ENCODE assay signal across 8 cellular contexts in the genomic region with DNA sequence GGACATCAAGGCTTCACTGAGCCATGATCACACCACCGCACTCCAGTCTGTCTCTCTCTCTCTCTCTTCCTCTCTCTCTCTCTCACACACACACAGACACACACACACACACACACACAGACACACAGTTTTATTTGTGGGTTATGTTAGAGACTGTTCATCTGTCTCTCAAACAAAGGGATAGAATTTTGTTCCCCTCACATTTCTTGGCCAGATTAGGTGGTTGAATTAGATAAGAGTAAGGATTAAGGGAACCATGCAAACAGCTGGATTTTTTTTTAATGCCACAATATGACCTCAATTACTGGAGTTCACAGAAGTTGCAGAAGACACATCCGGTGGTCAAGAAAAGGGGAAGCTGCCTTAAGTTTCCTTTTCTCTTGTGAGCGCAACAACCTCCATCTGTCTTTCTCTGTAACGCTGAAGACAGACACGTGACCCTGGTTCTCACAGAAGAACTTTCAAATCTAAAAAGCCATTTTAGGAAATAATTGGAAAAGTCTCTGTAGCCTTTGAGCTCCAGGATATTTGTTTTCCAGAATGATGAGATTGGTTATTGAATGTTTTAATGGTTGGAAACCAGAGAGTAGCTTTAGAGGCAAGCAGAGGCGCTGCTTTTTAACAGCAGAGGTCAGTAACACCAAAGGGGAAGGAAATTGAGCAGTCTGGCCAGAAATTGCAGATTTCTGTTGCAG. TPM values are rescaled to one million over a fixed set of nuclear protein-coding genes. Genes with fewer than 3 reads are reported as not detected.
A peak's percentile ranks its signal among the peaks of the same experiment; 100 is the strongest.
DNase-seq lines count a peak whose midpoint lies in the region; ATAC-seq, FAIRE-seq and TF ChIP-seq lines count a peak whose summit lies in the region.

No MANE protein-coding gene starts in this region.

- no peaks in the 10 kb centered on the region for H3K9me3 ChIP-seq in heart left ventricle

- FAIRE-seq in urothelium cell line (lab: Jason Lieb, UNC) = no peak

- WGBS in heart left ventricle, 4 donors = 28 to 43% (median 41%) methylated on average over 6 of the region's 6 CpGs

- DNase-seq in NCI-H524 (lab: John Stamatoyannopoulos, UW) (peak; percentile 15 to 33), NCI-H524 treated with DMSO at 0.1 percent for 48 hours (lab: John Stamatoyannopoulos, UW) (no peak), heart left ventricle (peak in 2 of 5 donors; percentile 15 to 31), skeletal muscle cell (ENCODE audit: low read depth) (peak; percentile 21), urothelium cell line (ENCODE audit: low spot score) (no peak)
- peak; percentile 8 for DNase-seq in T-helper 2 cell treated with Interferon-gamma antibody and Interleukin-4, amounts not matched to agents 5 μg/mL and 100 μg/mL, for 36 hours (ENCODE audit: low spot score)

- peak; percentile 89 for ATAC-seq in GM19468 (IDR thresholded peaks at IDR 0.05; ENCODE audit: extremely low read depth, unreplicated experiment)
- ATAC-seq in HG03460 (IDR thresholded peaks at IDR 0.05; ENCODE audit: unreplicated experiment) = peak; percentile 91
- ATAC-seq in heart left ventricle = peak; percentile 51 to 88 (median 74)

- peak overlapping the region; percentile 60 for H3K27ac Mint-ChIP-seq in T-helper 2 cell treated with Interferon-gamma antibody and Interleukin-4, amounts not matched to agents 5 μg/mL and 100 μg/mL, for 36 hours

- H3K4me3 ChIP-seq in heart left ventricle = peak overlapping the region in 3 of 12 donors; percentile 11 to 28 (median 23)
- H3K4me3 ChIP-seq in skeletal muscle cell (ENCODE audit: low read depth, low read length) = no peak overlapping the region

- no peaks in the 10 kb centered on the region for H3K36me3 ChIP-seq in heart left ventricle

- H3K9me3 Mint-ChIP-seq in T-helper 2 cell treated with Interferon-gamma antibody and Interleukin-4, amounts not matched to agents 5 μg/mL and 100 μg/mL, for 36 hours = no peaks in the 10 kb centered on the region

- H3K4me1 Mint-ChIP-seq in T-helper 2 cell treated with Interferon-gamma antibody and Interleukin-4, amounts not matched to agents 5 μg/mL and 100 μg/mL, for 36 hours (ENCODE audit: low read depth) = peaks cover 14% of the 10 kb centered on the region

- peaks cover 0 to 13% (median 0%) of the 10 kb centered on the region in 12 donors for H3K4me1 ChIP-seq in heart left ventricle

- H3K36me3 Mint-ChIP-seq in T-helper 2 cell treated with Interferon-gamma antibody and Interleukin-4, amounts not matched to agents 5 μg/mL and 100 μg/mL, for 36 hours (ENCODE audit: low read depth) = no peaks in the 10 kb centered on the region

- no peak for TF ChIP-seq POLR2A in heart left ventricle (IDR thresholded peaks at IDR 0.05)

- peak overlapping the region in 3 of 12 donors; percentile 9 to 84 (median 30) for H3K27ac ChIP-seq in heart left ventricle

- peaks cover 7% of the 10 kb centered on the region for H3K27me3 Mint-ChIP-seq in T-helper 2 cell treated with Interferon-gamma antibody and Interleukin-4, amounts not matched to agents 5 μg/mL and 100 μg/mL, for 36 hours (ENCODE audit: low read depth)

- peak; percentile 27 to 65 (median 52) for TF ChIP-seq CTCF in heart left ventricle (IDR thresholded peaks at IDR 0.05)

- intact Hi-C loops in heart left ventricle (cut with DNase I) = loop anchor here (2.0 to 10.0 kb wide), 10 partner anchors 220 to 415 kb away; a partner anchor contains a TSS

- H3K27me3 ChIP-seq in heart left ventricle = no peaks in the 10 kb centered on the region

- H3K4me3 Mint-ChIP-seq in T-helper 2 cell treated with Interferon-gamma antibody and Interleukin-4, amounts not matched to agents 5 μg/mL and 100 μg/mL, for 36 hours = peak overlapping the region; percentile 62

RNA-seq across cellular contexts. Expression of a gene that starts 33.0 kb away (rescaled TPM):
- not detected for total RNA-seq in heart left ventricle
- polyA plus RNA-seq in heart left ventricle = not detected

Comparison
In these comparisons a context has a peak if more than half of its experiments do, and no peak if none do; other contexts are left out.
1. DNase-seq: peak in NCI-H524 (2 of 2), T-helper 2 cell treated with Interferon-gamma antibody and Interleukin-4, amounts not matched to agents 5 μg/mL and 100 μg/mL, for 36 hours (single experiment) and skeletal muscle cell (single experiment); none in NCI-H524 treated with DMSO at 0.1 percent for 48 hours (single experiment) and urothelium cell line (single experiment).
2. Peak in every context shown above with its lines, with median percentiles within 50 percentile points of each other: ATAC-seq.